1 cellular context compared by ENCODE assay signal in genomic region chr11:62123669-62124185, GRCh38.
A peak's percentile ranks its signal among the peaks of the same experiment; 100 is the strongest.
TF ChIP-seq lines count a peak whose summit lies in the region.

INCENP (plus strand) TSS chr11:62124011; CDS start chr11:62128162, 4,151 bp downstream.

TF ChIP-seq in K562, 482 proteins besides CTCF, POLR2A, EP300 and RAD21 (continued from another document):
- peak; percentile 7; the same call in 1 of the 2 replicates for TF ChIP-seq CTBP1 (IDR thresholded peaks at IDR 0.05; ENCODE audit: borderline replicate concordance)
- peak; percentile 70 for TF ChIP-seq KDM5B (IDR thresholded peaks at IDR 0.05; ENCODE audit: insufficient replicate concordance, low read depth, low read length)
- TF ChIP-seq BACH1 (tag; IDR thresholded peaks at IDR 0.05): no peak
- TF ChIP-seq GATA2 (CRISPR knock-in tag; IDR thresholded peaks at IDR 0.05): no peak
- no peak for TF ChIP-seq ZNF695 (CRISPR knock-in tag; IDR thresholded peaks at IDR 0.05)
- peak; percentile 90 for TF ChIP-seq POLR2G (IDR thresholded peaks at IDR 0.05; ENCODE audit: low read depth, low read length)
- TF ChIP-seq TEAD4 (IDR thresholded peaks at IDR 0.05; ENCODE audit: low read length): no peak
- no peak for TF ChIP-seq TEAD4 (CRISPR knock-in tag; IDR thresholded peaks at IDR 0.05; ENCODE audit: borderline replicate concordance)
- peak; percentile 26 for TF ChIP-seq FIP1L1 (IDR thresholded peaks at IDR 0.05; ENCODE audit: low read depth, low read length, poor library complexity, severe bottlenecking)
- TF ChIP-seq ZKSCAN8 (CRISPR knock-in tag; IDR thresholded peaks at IDR 0.05): no peak
- TF ChIP-seq ZNF407 (IDR thresholded peaks at IDR 0.05; ENCODE audit: low read depth): 0 out of 2 replicates have a peak, but pooled peaks have one; percentile 12
